ENCODE assay signal across 8 cellular contexts in the genomic region with DNA sequence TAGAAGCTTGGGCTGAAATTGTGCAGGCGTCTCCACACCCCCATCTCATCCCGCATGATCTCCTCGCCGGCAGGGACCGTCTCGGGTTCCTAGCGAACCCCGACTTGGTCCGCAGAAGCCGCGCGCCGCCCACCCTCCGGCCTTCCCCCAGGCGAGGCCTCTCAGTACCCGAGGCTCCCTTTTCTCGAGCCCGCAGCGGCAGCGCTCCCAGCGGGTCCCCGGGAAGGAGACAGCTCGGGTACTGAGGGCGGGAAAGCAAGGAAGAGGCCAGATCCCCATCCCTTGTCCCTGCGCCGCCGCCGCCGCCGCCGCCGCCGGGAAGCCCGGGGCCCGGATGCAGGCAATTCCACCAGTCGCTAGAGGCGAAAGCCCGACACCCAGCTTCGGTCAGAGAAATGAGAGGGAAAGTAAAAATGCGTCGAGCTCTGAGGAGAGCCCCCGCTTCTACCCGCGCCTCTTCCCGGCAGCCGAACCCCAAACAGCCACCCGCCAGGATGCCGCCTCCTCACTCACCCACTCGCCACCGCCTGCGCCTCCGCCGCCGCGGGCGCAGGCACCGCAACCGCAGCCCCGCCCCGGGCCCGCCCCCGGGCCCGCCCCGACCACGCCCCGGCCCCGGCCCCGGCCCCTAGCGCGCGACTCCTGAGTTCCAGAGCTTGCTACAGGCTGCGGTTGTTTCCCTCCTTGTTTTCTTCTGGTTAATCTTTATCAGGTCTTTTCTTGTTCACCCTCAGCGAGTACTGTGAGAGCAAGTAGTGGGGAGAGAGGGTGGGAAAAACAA. TPM values are rescaled to one million over a fixed set of nuclear protein-coding genes. Genes with fewer than 3 reads are reported as not detected.
DNase-seq lines count a peak whose midpoint lies in the region; ATAC-seq and TF ChIP-seq lines count a peak whose summit lies in the region.

A gene with protein sequence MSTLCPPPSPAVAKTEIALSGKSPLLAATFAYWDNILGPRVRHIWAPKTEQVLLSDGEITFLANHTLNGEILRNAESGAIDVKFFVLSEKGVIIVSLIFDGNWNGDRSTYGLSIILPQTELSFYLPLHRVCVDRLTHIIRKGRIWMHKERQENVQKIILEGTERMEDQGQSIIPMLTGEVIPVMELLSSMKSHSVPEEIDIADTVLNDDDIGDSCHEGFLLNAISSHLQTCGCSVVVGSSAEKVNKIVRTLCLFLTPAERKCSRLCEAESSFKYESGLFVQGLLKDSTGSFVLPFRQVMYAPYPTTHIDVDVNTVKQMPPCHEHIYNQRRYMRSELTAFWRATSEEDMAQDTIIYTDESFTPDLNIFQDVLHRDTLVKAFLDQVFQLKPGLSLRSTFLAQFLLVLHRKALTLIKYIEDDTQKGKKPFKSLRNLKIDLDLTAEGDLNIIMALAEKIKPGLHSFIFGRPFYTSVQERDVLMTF (minus strand): TSS at position 564 of the 781 bp plus-strand sequence. CDS start 6,361 bp downstream, outside the sequence.

- 1% methylated on average over 52 to 70 of the region's 73 CpGs for WGBS in GM23248 (ENCODE audit: low coverage in 1 of 2, low lambda C conversion rate in 2 of 2, missing lambda C conversion rate in 2 of 2), 2 experiments
- WGBS in mammary epithelial cell (ENCODE audit: low coverage, missing lambda C conversion rate) = 0% methylated on average over 3 of the region's 73 CpGs

- DNase-seq in GM12864 (ENCODE audit: low read depth) (no peak), GM23248 (peak; percentile 83), Karpas-422 (peak; percentile 90), WERI-Rb-1 (peak; percentile 76), mammary epithelial cell (no peak), left colon (peak; percentile 76 to 88), kidney tubule cell (ENCODE audit: low spot score) (no peak)
- peak; percentile 75 to 85 for DNase-seq in stimulated activated CD4-positive, alpha-beta T cell treated with anti-CD3 and anti-CD28 coated beads, Interleukin-2, amount 100 ng/mL, for 48 hours

- dilution Hi-C loops in mammary epithelial cell (cut with HindIII; ENCODE audit: low sequenced_read_pairs) = no loop called here

- H3K9ac ChIP-seq in GM23248 = peak within 1 kb of the TSS; percentile 86
- peak within 1 kb of the TSS; percentile 85 for H3K9ac ChIP-seq in Karpas-422 (ENCODE audit: low read length)
- peak within 1 kb of the TSS; percentile 88 for H3K9ac ChIP-seq in mammary epithelial cell (ENCODE audit: insufficient read depth, low read length)

- H3F3A ChIP-seq in GM23248 (ENCODE audit: insufficient read depth) = peaks cover 13% of the 10 kb centered on the region; the same call in 1 of the 2 replicates

- TF ChIP-seq CTCF in GM12864 (IDR thresholded peaks at IDR 0.05; ENCODE audit: low read depth, low read length, missing control alignments) (no peak), WERI-Rb-1 (IDR thresholded peaks at IDR 0.05; ENCODE audit: low read depth, low read length) (no peak), mammary epithelial cell (conservative IDR thresholded peaks at IDR 0.05 in 1 of 2, IDR thresholded peaks at IDR 0.05 in 1 of 2; ENCODE audit: extremely low read depth in 1 of 2, insufficient read depth in 1 of 2, low read depth in 1 of 2, low read length in 2 of 2) (no peak)

- peak within 1 kb of the TSS; percentile 88 for H3K4me2 ChIP-seq in GM23248 (ENCODE audit: unreplicated experiment)
- peak within 1 kb of the TSS; percentile 74 for H3K4me2 ChIP-seq in Karpas-422 (ENCODE audit: low read depth, low read length, poor library complexity, severe bottlenecking)
- peak within 1 kb of the TSS; percentile 77 for H3K4me2 ChIP-seq in mammary epithelial cell (ENCODE audit: insufficient read depth, low read depth, low read length)

- CTCF ChIA-PET in mammary epithelial cell (lab: Charles Lee; ENCODE audit: low non-redundant PET) = no interaction called here

- H3K4me3 ChIP-seq in GM12864 (ENCODE audit: low read depth, low read length) (peak within 1 kb of the TSS; percentile 57), GM23248 (peak within 1 kb of the TSS; percentile 75), Karpas-422 (ENCODE audit: low read length) (peak within 1 kb of the TSS; percentile 69), WERI-Rb-1 (ENCODE audit: low read depth, low read length) (peak within 1 kb of the TSS; percentile 91), mammary epithelial cell (replicated peaks in 1 of 3; ENCODE audit: insufficient read depth in 1 of 3, low read depth in 2 of 3, low read length in 3 of 3) (peak within 1 kb of the TSS; percentile 60 to 77 (median 76))

- H2AFZ ChIP-seq in GM23248 = peak within 1 kb of the TSS; percentile 90
- peak within 1 kb of the TSS; percentile 79 for H2AFZ ChIP-seq in Karpas-422 (ENCODE audit: low read length)
- peak within 1 kb of the TSS; percentile 90 for H2AFZ ChIP-seq in mammary epithelial cell (ENCODE audit: low read depth, low read length)

- H3K36me3 ChIP-seq in GM23248 (ENCODE audit: low read depth) = no peaks in the 10 kb centered on the region
- H3K36me3 ChIP-seq in Karpas-422 (ENCODE audit: insufficient read depth, low read length) = no peaks in the 10 kb centered on the region
- H3K36me3 ChIP-seq in WERI-Rb-1 = no peaks in the 10 kb centered on the region
- H3K36me3 ChIP-seq in mammary epithelial cell (ENCODE audit: insufficient read depth, low read length) = no peaks in the 10 kb centered on the region

- peak; percentile 89 for ATAC-seq in left colon

- no peaks in the 10 kb centered on the region for H3K9me3 ChIP-seq in GM23248 (ENCODE audit: low read depth)
- no peaks in the 10 kb centered on the region for H3K9me3 ChIP-seq in Karpas-422 (ENCODE audit: low read length)
- H3K9me3 ChIP-seq in WERI-Rb-1 (ENCODE audit: severe bottlenecking) = no peaks in the 10 kb centered on the region
- H3K9me3 ChIP-seq in mammary epithelial cell (replicated peaks; ENCODE audit: insufficient read depth, low read length) = no peaks in the 10 kb centered on the region

- H3K27me3 ChIP-seq in GM23248 (replicated peaks; ENCODE audit: insufficient read depth) (no peaks in the 10 kb centered on the region), Karpas-422 (ENCODE audit: low read length) (no peaks in the 10 kb centered on the region), WERI-Rb-1 (ENCODE audit: insufficient read depth, low read depth, severe bottlenecking) (no peaks in the 10 kb centered on the region), mammary epithelial cell (ENCODE audit: insufficient read depth, low read length) (no peaks in the 10 kb centered on the region)

- no peaks in the 10 kb centered on the region for H3K9me2 ChIP-seq in GM23248 (ENCODE audit: insufficient read depth)
- no peaks in the 10 kb centered on the region for H3K9me2 ChIP-seq in Karpas-422 (replicated peaks; ENCODE audit: insufficient read depth, low read length)

- in situ Hi-C loops in GM23248 (cut with MboI) (no loop called here), mammary epithelial cell (cut with MboI; ENCODE audit: low sequenced_read_pairs in 2 of 2) (no loop called here)

- H3K4me1 ChIP-seq in GM23248 (ENCODE audit: insufficient read depth) = peaks cover 7% of the 10 kb centered on the region; the same call in 1 of the 2 replicates
- H3K4me1 ChIP-seq in Karpas-422 (ENCODE audit: low read length) = peaks cover 36% of the 10 kb centered on the region
- peaks cover 13% of the 10 kb centered on the region for H3K4me1 ChIP-seq in mammary epithelial cell (ENCODE audit: insufficient read depth, low read length)

- no peaks in the 10 kb centered on the region for H4K20me1 ChIP-seq in GM23248 (ENCODE audit: insufficient read depth)
- no peaks in the 10 kb centered on the region for H4K20me1 ChIP-seq in Karpas-422 (ENCODE audit: insufficient read depth, low read depth, low read length)
- no peaks in the 10 kb centered on the region for H4K20me1 ChIP-seq in mammary epithelial cell (ENCODE audit: insufficient read depth, low read length)

- no TSS peak for BruUV-seq in mammary epithelial cell (replicated peaks; lab: Mats Ljungman, UMichigan)

- H3K27ac ChIP-seq in GM23248 (peak within 1 kb of the TSS; percentile 85), Karpas-422 (ENCODE audit: low read length) (peak within 1 kb of the TSS; percentile 60), WERI-Rb-1 (peak within 1 kb of the TSS; percentile 77), mammary epithelial cell (ENCODE audit: insufficient read depth, low read depth, low read length) (peak within 1 kb of the TSS; percentile 74)

- intact Hi-C loops in mammary epithelial cell (cut with micrococcal nuclease) (loop anchor here (1.0 to 5.0 kb wide), 5 partner anchors 44 to 1640 kb away; a partner anchor contains a TSS), left colon (cut with DNase I, micrococcal nuclease) (no loop called here)

- H3K79me2 ChIP-seq in GM23248 (ENCODE audit: insufficient read depth) = no peaks in the 10 kb centered on the region
- peaks cover 48% of the 10 kb centered on the region for H3K79me2 ChIP-seq in Karpas-422 (ENCODE audit: low read length)
- H3K79me2 ChIP-seq in mammary epithelial cell (ENCODE audit: insufficient read depth, low read length) = peaks cover 3% of the 10 kb centered on the region

RNA-seq across cellular contexts. Expression of the gene that starts here (rescaled TPM):
- 4.0 and 5.1 TPM in 2 replicates for total RNA-seq in GM23248 (2014; rRNA removed; shearing (Covaris generic))
- polyA plus RNA-seq in GM23248 (2016; fragmentation: Nextera tagmentation; extraction: Ambion mirVana) (3.3 and 3.6 TPM in 2 replicates), mammary epithelial cell (2.4 TPM)
- 14.0 and 40.6 TPM in 2 replicates for total RNA-seq in Karpas-422 (2014; rRNA removed; shearing (Covaris generic); ENCODE audit: low replicate concordance)
- total RNA-seq in mammary epithelial cell (10 to 100 TPM in 1 of 2 donors, 1 to 10 TPM in 1; 9.2 to 11.8 TPM), left colon (10 to 100 TPM; 10.7 to 13.4 TPM)
- polyA minus RNA-seq in mammary epithelial cell = 1.7 TPM

Comparison
In these comparisons a context has a peak if more than half of its experiments do, and no peak if none do; other contexts are left out.
1. DNase-seq: peak in GM23248 (single experiment), Karpas-422 (single experiment), WERI-Rb-1 (single experiment), left colon (2 of 2) and stimulated activated CD4-positive, alpha-beta T cell treated with anti-CD3 and anti-CD28 coated beads, Interleukin-2, amount 100 ng/mL, for 48 hours (2 of 2); none in GM12864 (single experiment), mammary epithelial cell (single experiment) and kidney tubule cell (single experiment).
2. Peak in every context shown above with its lines, with median percentiles within 50 percentile points of each other: H3K4me3 ChIP-seq, H2AFZ ChIP-seq, H3K27ac ChIP-seq, H3K4me2 ChIP-seq and H3K9ac ChIP-seq.